8 cellular contexts compared by ENCODE assay signal in the genomic region with DNA sequence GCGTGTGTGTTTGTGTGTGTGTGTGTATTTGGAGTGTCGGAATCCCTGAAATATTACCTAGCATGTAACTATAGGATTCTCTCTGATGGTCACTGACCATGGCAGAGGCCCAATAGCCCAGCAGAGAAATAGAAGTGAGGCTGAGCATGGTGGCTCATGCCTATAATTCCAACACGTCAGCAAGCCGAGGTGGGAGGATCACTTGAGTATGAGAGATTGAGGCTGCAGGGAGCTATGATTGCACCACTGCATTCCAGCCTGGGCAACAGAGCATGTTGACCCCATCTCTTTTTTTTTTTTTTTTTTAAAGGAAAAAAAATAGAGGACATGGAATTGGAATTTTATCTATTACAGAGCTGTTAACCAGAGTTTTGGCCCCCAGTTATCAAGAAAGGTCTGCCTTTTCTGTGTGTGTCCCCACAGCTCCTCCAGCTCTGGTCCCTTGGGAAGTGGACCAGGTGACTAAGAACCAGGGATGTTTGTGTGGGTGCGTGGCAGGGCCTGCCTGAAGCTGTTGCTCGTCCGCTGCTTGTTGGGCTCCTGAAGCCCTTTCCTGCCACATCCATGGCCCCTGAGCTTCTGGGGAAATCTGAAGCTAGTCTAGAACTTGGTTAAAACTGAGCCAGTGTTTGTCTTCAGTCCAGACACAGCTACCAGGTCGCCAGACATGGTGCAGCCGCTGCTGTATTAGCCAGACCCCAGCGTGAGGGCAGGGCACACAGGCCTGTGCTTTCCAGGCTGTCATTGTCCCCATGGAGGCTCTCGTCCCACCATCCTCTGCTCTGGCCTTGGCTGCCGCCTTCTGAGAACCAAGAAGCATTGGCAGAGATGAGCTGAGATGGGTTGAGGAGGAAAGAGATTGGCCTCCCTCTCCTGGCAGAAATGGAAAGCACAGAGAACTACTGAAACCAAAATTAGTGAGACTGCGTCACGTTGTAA. TPM values are rescaled to one million over a fixed set of nuclear protein-coding genes. Genes with fewer than 3 reads are reported as not detected.
A peak's percentile ranks its signal among the peaks of the same experiment; 100 is the strongest.
DNase-seq lines count a peak whose midpoint lies in the region; ATAC-seq and TF ChIP-seq lines count a peak whose summit lies in the region.

No MANE protein-coding gene starts in this region.

- H3K9me2 ChIP-seq in OCI-LY1 (ENCODE audit: low read depth, low read length) = no peaks in the 10 kb centered on the region
- H3K9me2 ChIP-seq in neural cell (ENCODE audit: insufficient read depth, low read length) = no peaks in the 10 kb centered on the region

- no peaks in the 10 kb centered on the region for H3K4me1 ChIP-seq in OCI-LY1 (ENCODE audit: insufficient read depth, low read length, severe bottlenecking)
- peaks cover 0 to 15% (median 10%) of the 10 kb centered on the region in 4 donors for H3K4me1 ChIP-seq in esophagus muscularis mucosa

- H3K27ac ChIP-seq in OCI-LY1 (ENCODE audit: low read depth, low read length, poor library complexity, severe bottlenecking) (no peak overlapping the region), esophagus muscularis mucosa (replicated peaks in 1 of 4) (no peak overlapping the region), neural cell (ENCODE audit: low read length) (no peak overlapping the region)

- H2AFZ ChIP-seq in OCI-LY1 (ENCODE audit: low read length) (no peak overlapping the region), neural cell (ENCODE audit: low read depth, low read length) (no peak overlapping the region)

- TF ChIP-seq POLR2A in esophagus muscularis mucosa (IDR thresholded peaks at IDR 0.05; ENCODE audit: low read depth) = no peak

- H3K4me3 ChIP-seq in OCI-LY1 (ENCODE audit: low read depth, low read length, poor library complexity, severe bottlenecking) (no peak overlapping the region), esophagus muscularis mucosa (peak overlapping the region in 1 of 4 donors; percentile 20), neural cell (ENCODE audit: low read length) (no peak overlapping the region)

- no peak for TF ChIP-seq EP300 in esophagus muscularis mucosa (IDR thresholded peaks at IDR 0.05)
- no peak for TF ChIP-seq EP300 in neural cell (conservative IDR thresholded peaks at IDR 0.05; ENCODE audit: poor library complexity, severe bottlenecking)

- H3K4me2 ChIP-seq in OCI-LY1 (ENCODE audit: low read length) (no peak overlapping the region), neural cell (ENCODE audit: low read length) (no peak overlapping the region)

- H3K9ac ChIP-seq in OCI-LY1 (ENCODE audit: low read length) = no peak overlapping the region
- no peak overlapping the region for H3K9ac ChIP-seq in neural cell (ENCODE audit: low read length)

- no peaks in the 10 kb centered on the region for H3F3A ChIP-seq in OCI-LY1 (ENCODE audit: insufficient read depth, low read length)
- H3F3A ChIP-seq in neural cell (ENCODE audit: insufficient read depth, low read length, poor library complexity, severe bottlenecking) = no peaks in the 10 kb centered on the region

- peak; percentile 11 for TF ChIP-seq RAD21 in neural cell (conservative IDR thresholded peaks at IDR 0.05)

- H3K36me3 ChIP-seq in OCI-LY1 (ENCODE audit: insufficient read depth, low read length) = no peaks in the 10 kb centered on the region
- no peaks in the 10 kb centered on the region for H3K36me3 ChIP-seq in esophagus muscularis mucosa
- H3K36me3 ChIP-seq in neural cell (ENCODE audit: insufficient read depth, low read length) = no peaks in the 10 kb centered on the region

- H3K79me2 ChIP-seq in OCI-LY1 (ENCODE audit: insufficient read depth, low read length) = no peaks in the 10 kb centered on the region
- H3K79me2 ChIP-seq in neural cell (replicated peaks; ENCODE audit: insufficient read depth, low read length) = no peaks in the 10 kb centered on the region

- TF ChIP-seq CTCF in OCI-LY1 (IDR thresholded peaks at IDR 0.05; ENCODE audit: low read length) (peak; percentile 43), esophagus muscularis mucosa (IDR thresholded peaks at IDR 0.05) (peak; percentile 35 to 52 (median 36)), neural cell (IDR thresholded peaks at IDR 0.05; ENCODE audit: poor library complexity, severe bottlenecking) (no peak)

- no peak for ATAC-seq in HG03045 (IDR thresholded peaks at IDR 0.05; ENCODE audit: unreplicated experiment)
- ATAC-seq in HG02973 (IDR thresholded peaks at IDR 0.05; ENCODE audit: unreplicated experiment) = no peak

- intact Hi-C loops in esophagus muscularis mucosa (cut with DNase I) = loop anchor here (5.0 kb wide), 1 partner anchor 130 kb away; a partner anchor contains a TSS

- H4K20me1 ChIP-seq in OCI-LY1 (ENCODE audit: insufficient read depth, low read length) = no peaks in the 10 kb centered on the region
- H4K20me1 ChIP-seq in neural cell (ENCODE audit: insufficient read depth) = no peaks in the 10 kb centered on the region

- H3K9me3 ChIP-seq in OCI-LY1 (ENCODE audit: low read length) (no peaks in the 10 kb centered on the region), esophagus muscularis mucosa (no peaks in the 10 kb centered on the region), neural cell (ENCODE audit: low read length) (no peaks in the 10 kb centered on the region)

- H3K27me3 ChIP-seq in OCI-LY1 (ENCODE audit: insufficient read depth, low read length) = peaks cover 4% of the 10 kb centered on the region; the same call in 1 of the 2 replicates
- H3K27me3 ChIP-seq in esophagus muscularis mucosa = peaks cover 0 to 11% (median 0%) of the 10 kb centered on the region in 4 donors
- H3K27me3 ChIP-seq in neural cell (ENCODE audit: insufficient read depth, low read depth, low read length) = no peaks in the 10 kb centered on the region

- 59% methylated on average over 11 of the region's 14 CpGs for WGBS in esophagus muscularis mucosa

- peak; percentile 57 for DNase-seq in HCEC 1CT
- DNase-seq in esophagus muscularis mucosa (ENCODE audit: extremely low spot score) = no peak
- no peak for DNase-seq in activated CD8-positive, alpha-beta memory T cell treated with anti-CD3 and anti-CD28 coated beads for 24 hours
- DNase-seq in SHP77 treated with DMSO at 0.1 percent for 48 hours (lab: John Stamatoyannopoulos, UW) = no peak

TF ChIP-seq in neural cell, 6 proteins besides CTCF, POLR2A, EP300 and RAD21:
- no peak for TF ChIP-seq TAF1 (IDR thresholded peaks at IDR 0.05; ENCODE audit: low read depth)
- no peak for TF ChIP-seq MXI1 (conservative IDR thresholded peaks at IDR 0.05; ENCODE audit: poor library complexity, severe bottlenecking)
- TF ChIP-seq EZH2 (IDR thresholded peaks at IDR 0.05; ENCODE audit: borderline replicate concordance, insufficient read depth, low read length, poor library complexity, severe bottlenecking) = no peak
- no peak for TF ChIP-seq SMC3 (conservative IDR thresholded peaks at IDR 0.05; ENCODE audit: poor library complexity)
- TF ChIP-seq, protein P1, sequence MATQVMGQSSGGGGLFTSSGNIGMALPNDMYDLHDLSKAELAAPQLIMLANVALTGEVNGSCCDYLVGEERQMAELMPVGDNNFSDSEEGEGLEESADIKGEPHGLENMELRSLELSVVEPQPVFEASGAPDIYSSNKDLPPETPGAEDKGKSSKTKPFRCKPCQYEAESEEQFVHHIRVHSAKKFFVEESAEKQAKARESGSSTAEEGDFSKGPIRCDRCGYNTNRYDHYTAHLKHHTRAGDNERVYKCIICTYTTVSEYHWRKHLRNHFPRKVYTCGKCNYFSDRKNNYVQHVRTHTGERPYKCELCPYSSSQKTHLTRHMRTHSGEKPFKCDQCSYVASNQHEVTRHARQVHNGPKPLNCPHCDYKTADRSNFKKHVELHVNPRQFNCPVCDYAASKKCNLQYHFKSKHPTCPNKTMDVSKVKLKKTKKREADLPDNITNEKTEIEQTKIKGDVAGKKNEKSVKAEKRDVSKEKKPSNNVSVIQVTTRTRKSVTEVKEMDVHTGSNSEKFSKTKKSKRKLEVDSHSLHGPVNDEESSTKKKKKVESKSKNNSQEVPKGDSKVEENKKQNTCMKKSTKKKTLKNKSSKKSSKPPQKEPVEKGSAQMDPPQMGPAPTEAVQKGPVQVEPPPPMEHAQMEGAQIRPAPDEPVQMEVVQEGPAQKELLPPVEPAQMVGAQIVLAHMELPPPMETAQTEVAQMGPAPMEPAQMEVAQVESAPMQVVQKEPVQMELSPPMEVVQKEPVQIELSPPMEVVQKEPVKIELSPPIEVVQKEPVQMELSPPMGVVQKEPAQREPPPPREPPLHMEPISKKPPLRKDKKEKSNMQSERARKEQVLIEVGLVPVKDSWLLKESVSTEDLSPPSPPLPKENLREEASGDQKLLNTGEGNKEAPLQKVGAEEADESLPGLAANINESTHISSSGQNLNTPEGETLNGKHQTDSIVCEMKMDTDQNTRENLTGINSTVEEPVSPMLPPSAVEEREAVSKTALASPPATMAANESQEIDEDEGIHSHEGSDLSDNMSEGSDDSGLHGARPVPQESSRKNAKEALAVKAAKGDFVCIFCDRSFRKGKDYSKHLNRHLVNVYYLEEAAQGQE (IDR thresholded peaks at IDR 0.05; ENCODE audit: borderline replicate concordance) = no peak
- TF ChIP-seq POLR2AphosphoS5 (IDR thresholded peaks at IDR 0.05) = no peak

RNA-seq across cellular contexts. Expression of a gene that starts 25.5 kb away (rescaled TPM):
- not detected for total RNA-seq in esophagus muscularis mucosa
- polyA plus RNA-seq in neural cell = 0.14 TPM in 1 of 2 replicates, not detected in the other
- polyA minus RNA-seq in neural cell = not detected in 2 replicates

RNA-seq across cellular contexts. Expression of a gene that starts 58.8 kb away (rescaled TPM):
- 10 to 100 TPM in 3 of 4 donors, 1 to 10 TPM in 1; 3.7 to 15.3 (median 12.3) TPM for total RNA-seq in esophagus muscularis mucosa
- not detected in 2 replicates for polyA plus RNA-seq in neural cell
- not detected in 2 replicates for polyA minus RNA-seq in neural cell
